21 cellular contexts compared by ENCODE assay signal in the genomic region with DNA sequence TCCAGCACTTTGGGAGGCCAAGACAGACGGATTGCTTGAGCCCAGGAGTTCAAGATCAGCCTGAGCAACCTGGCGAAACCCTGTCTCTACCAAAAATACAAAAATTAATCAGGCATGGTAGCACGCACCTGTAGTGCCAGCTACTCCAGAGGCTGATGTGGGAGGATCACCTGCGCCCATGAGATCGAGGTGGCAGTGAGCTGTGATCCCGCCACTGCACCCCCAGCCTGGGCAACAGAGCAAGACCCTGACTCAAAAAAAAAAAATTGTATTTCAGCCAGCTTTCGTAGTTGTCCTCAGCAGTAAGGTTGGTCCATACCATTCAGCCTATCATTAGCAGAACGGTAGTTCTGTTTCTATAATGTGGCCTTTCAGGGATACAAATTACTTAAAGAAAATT.
DNase-seq lines count a peak whose midpoint lies in the region; ATAC-seq, FAIRE-seq and TF ChIP-seq lines count a peak whose summit lies in the region.
"Had no signal": no experiment of that assay in that cellular context is flagged by ENCODE, and none has a peak within 500 bp of the region (broad histone marks: within the 10 kb centered on the region; RNA-seq: fewer than 3 reads in every experiment).

No MANE protein-coding gene starts in this region.

- no peak overlapping the region for H3K9ac ChIP-seq in K562 (ENCODE audit: insufficient read depth in 1 of 2, low read depth in 2 of 2, low read length in 2 of 2)

- DNase-seq in A549 (ENCODE audit: low read depth in 1 of 2, low spot score in 1 of 2): no peak
- no peak for DNase-seq in GM23338 (ENCODE audit: low spot score)
- peak; percentile 28 for DNase-seq in RWPE2 (ENCODE audit: low spot score)
- no peak for DNase-seq in K562 (ENCODE audit: extremely low read depth in 1 of 4, low spot score in 3 of 4)
- no peak for DNase-seq in activated naive CD4-positive, alpha-beta T cell treated with anti-CD3 and anti-CD28 coated beads, Interleukin-2, amount 50 U/mL, for 16 hours
- no peak for DNase-seq in OCI-LY7 (ENCODE audit: low spot score)
- DNase-seq in C1 segment of cervical spinal cord (lab: John Stamatoyannopoulos, UW): no peak
- DNase-seq: AML-193; Calu3; CD4-positive, alpha-beta memory T cell; DMS 273 treated with DMSO at 0.1 percent for 48 hours; DMS53; DND-41; EL; H9 had no signal

- TF ChIP-seq RAD21 in A549 (conservative IDR thresholded peaks at IDR 0.05 in 1 of 2, IDR thresholded peaks at IDR 0.05 in 1 of 2) (no peak), K562 (CRISPR knock-in tag; conservative IDR thresholded peaks at IDR 0.05 in 1 of 2, IDR thresholded peaks at IDR 0.05 in 1 of 2) (no peak)

- no peaks in the 10 kb centered on the region for H3K4me1 ChIP-seq in A549
- no peaks in the 10 kb centered on the region for H3K4me1 ChIP-seq in GM23338 (ENCODE audit: insufficient read depth)
- H3K4me1 ChIP-seq in RWPE2 (ENCODE audit: insufficient read depth, poor library complexity, severe bottlenecking): no peaks in the 10 kb centered on the region
- no peaks in the 10 kb centered on the region; a peak in 2 of 5 replicates for H3K4me1 ChIP-seq in K562 (replicated peaks in 1 of 2; ENCODE audit: control insufficient read depth in 2 of 2, insufficient read depth in 2 of 2, low read length in 2 of 2)
- peaks cover 9% of the 10 kb centered on the region for H3K4me1 ChIP-seq in OCI-LY7 (ENCODE audit: insufficient read depth, low read length, poor library complexity, severe bottlenecking)

- intact Hi-C loops in K562 (cut with micrococcal nuclease) (no loop called here), OCI-LY7 (cut with micrococcal nuclease; ENCODE audit: unreplicated experiment) (no loop called here)

- H3K4me1 Mint-ChIP-seq in GM23338: no peaks in the 10 kb centered on the region
- H3K4me1 Mint-ChIP-seq: H9 had no signal

- ATAC-seq in A549 (no peak), GM23338 (no peak), RWPE2 (ENCODE audit: low read depth) (no peak), K562 (no peak), GM18861 (IDR thresholded peaks at IDR 0.05; ENCODE audit: unreplicated experiment) (no peak)

- FAIRE-seq in A549 (lab: Jason Lieb, UNC): peak; percentile 13
- FAIRE-seq in K562 (lab: Jason Lieb, UNC): no peak
- FAIRE-seq: A204.1, GM12891, GM18507, H1 had no signal

- no peak for TF ChIP-seq POLR2A in A549 (IDR thresholded peaks at IDR 0.05; ENCODE audit: low read length)
- TF ChIP-seq POLR2A in K562 (conservative IDR thresholded peaks at IDR 0.05): no peak

- no peak overlapping the region for H3K27ac Mint-ChIP-seq in GM23338
- H3K27ac Mint-ChIP-seq: H9 had no signal

- no peak overlapping the region for H3K4me3 Mint-ChIP-seq in GM23338
- H3K4me3 Mint-ChIP-seq: CD14-positive monocyte; CD4-positive, alpha-beta memory T cell; H9 had no signal

- 91% methylated on average over 8 of the region's 8 CpGs for WGBS in A549 (ENCODE audit: missing lambda C conversion rate)
- WGBS in K562 (ENCODE audit: insufficient coverage, low coverage, missing lambda C conversion rate): 93% methylated on average over 7 of the region's 8 CpGs

- H3K27me3 ChIP-seq in GM23338 (ENCODE audit: insufficient read depth) (no peaks in the 10 kb centered on the region), RWPE2 (ENCODE audit: insufficient read depth, poor library complexity, severe bottlenecking) (no peaks in the 10 kb centered on the region), K562 (ENCODE audit: control insufficient read depth in 2 of 2, insufficient read depth in 2 of 2, low read length in 2 of 2) (no peaks in the 10 kb centered on the region)

- no peaks in the 10 kb centered on the region for H3K27me3 Mint-ChIP-seq in GM23338 (ENCODE audit: insufficient read depth, low read depth, poor library complexity)
- H3K27me3 Mint-ChIP-seq: CD4-positive, alpha-beta memory T cell had no signal

- CTCF ChIA-PET in A549 (lab: Yijun Ruan, JAX) (no interaction called here), K562 (lab: Yijun Ruan, JAX; ENCODE audit: low intra/inter-chr PET ratio) (no interaction called here), OCI-LY7 (lab: Charles Lee; ENCODE audit: unreplicated experiment) (interaction anchor here (0.6 kb wide), 1 partner anchor 84 kb away, joined by 4 read pairs; a partner anchor contains a TSS)

- TF ChIP-seq EP300 in A549 (IDR thresholded peaks at IDR 0.05) (no peak), K562 (IDR thresholded peaks at IDR 0.05; ENCODE audit: low read length) (no peak)

- H3F3A ChIP-seq in GM23338 (replicated peaks; ENCODE audit: low read depth): no peaks in the 10 kb centered on the region

- POLR2A ChIA-PET in A549 (lab: Yijun Ruan, JAX) (no interaction called here), K562 (lab: Yijun Ruan, JAX) (interaction anchor here (0.7 to 1.5 kb wide), 2 partner anchors 12 to 38 kb away, joined by 3 read pairs; no protein-coding TSS in a partner anchor), OCI-LY7 (lab: Charles Lee) (interaction anchor here (0.8 to 1.6 kb wide), 4 partner anchors 12 to 85 kb away, joined by 3 to 5 read pairs (median 4); a partner anchor contains a TSS)

- TF ChIP-seq CTCF in A549 (IDR thresholded peaks at IDR 0.05): no peak
- TF ChIP-seq CTCF in GM23338 (conservative IDR thresholded peaks at IDR 0.05; ENCODE audit: low read depth in 2 of 2): no peak
- TF ChIP-seq CTCF in RWPE2 (IDR thresholded peaks at IDR 0.05; ENCODE audit: poor library complexity, severe bottlenecking): no peak
- TF ChIP-seq CTCF in K562 (IDR thresholded peaks at IDR 0.05 in 2 of 3, conservative IDR thresholded peaks at IDR 0.05 in 1 of 3; ENCODE audit: insufficient read depth in 2 of 3, low read depth in 1 of 3, low read length in 3 of 3): no peak
- TF ChIP-seq CTCF in OCI-LY7 (conservative IDR thresholded peaks at IDR 0.05; ENCODE audit: low read length): no peak

- H3K27ac ChIP-seq in A549 (no peak overlapping the region), GM23338 (ENCODE audit: low read depth) (0 out of 2 replicates have a peak overlapping the region, but pooled peaks have one; percentile 34), RWPE2 (ENCODE audit: poor library complexity, severe bottlenecking) (no peak overlapping the region), K562 (ENCODE audit: extremely low read depth, low read depth, low read length) (no peak overlapping the region), OCI-LY7 (ENCODE audit: low read depth, low read length, poor library complexity, severe bottlenecking) (no peak overlapping the region)

- in situ Hi-C loops in K562 (cut with MboI): no loop called here

- no peaks in the 10 kb centered on the region; the same call in 2 of the 3 replicates for H3K9me3 Mint-ChIP-seq in GM23338
- H3K9me3 Mint-ChIP-seq: CD14-positive monocyte, H9 had no signal

- H2AFZ ChIP-seq in GM23338 (no peak overlapping the region), K562 (ENCODE audit: low read depth, low read length) (no peak overlapping the region), OCI-LY7 (ENCODE audit: low read length) (no peak overlapping the region)

- H3K9me3 ChIP-seq in A549 (no peaks in the 10 kb centered on the region), RWPE2 (ENCODE audit: severe bottlenecking) (no peaks in the 10 kb centered on the region), K562 (replicated peaks; ENCODE audit: control insufficient read depth, insufficient read depth, low read depth, low read length) (no peaks in the 10 kb centered on the region), OCI-LY7 (ENCODE audit: low read length) (no peaks in the 10 kb centered on the region)

- no TSS peak for BruUV-seq in K562 (replicated peaks; lab: Mats Ljungman, UMichigan)
- BruUV-seq in OCI-LY7 (replicated peaks; lab: Mats Ljungman, UMichigan): no TSS peak

- H3K36me3 Mint-ChIP-seq in GM23338 (ENCODE audit: low read depth): peaks cover 21% of the 10 kb centered on the region; the same call in 2 of the 3 replicates

- no peaks in the 10 kb centered on the region for H3K9me1 ChIP-seq in K562 (ENCODE audit: control insufficient read depth, insufficient read depth, low read length)

- H3K79me2 ChIP-seq in GM23338 (replicated peaks; ENCODE audit: insufficient read depth) (no peaks in the 10 kb centered on the region), K562 (ENCODE audit: control insufficient read depth, insufficient read depth, low read length) (no peaks in the 10 kb centered on the region), OCI-LY7 (ENCODE audit: insufficient read depth, low read depth, low read length) (no peaks in the 10 kb centered on the region)

- H3K4me2 ChIP-seq in A549: no peak overlapping the region
- H3K4me2 ChIP-seq in GM23338: no peak overlapping the region
- no peak overlapping the region for H3K4me2 ChIP-seq in K562 (ENCODE audit: insufficient read depth, low read length)
- no peak overlapping the region for H3K4me2 ChIP-seq in OCI-LY7 (ENCODE audit: low read length)

- no peak overlapping the region for H3K4me3 ChIP-seq in A549
- H3K4me3 ChIP-seq in GM23338: no peak overlapping the region
- no peak overlapping the region for H3K4me3 ChIP-seq in RWPE2 (ENCODE audit: severe bottlenecking)
- no peak overlapping the region for H3K4me3 ChIP-seq in K562
- H3K4me3 ChIP-seq in OCI-LY7 (ENCODE audit: low read depth, low read length, poor library complexity, severe bottlenecking): no peak overlapping the region

- H3K9me2 ChIP-seq in GM23338 (ENCODE audit: insufficient read depth) (no peaks in the 10 kb centered on the region), OCI-LY7 (ENCODE audit: insufficient read depth, low read length) (no peaks in the 10 kb centered on the region)

- no peaks in the 10 kb centered on the region for H4K20me1 ChIP-seq in GM23338 (replicated peaks; ENCODE audit: insufficient read depth)
- H4K20me1 ChIP-seq in K562 (replicated peaks; ENCODE audit: control insufficient read depth, insufficient read depth, low read length): no peaks in the 10 kb centered on the region
- no peaks in the 10 kb centered on the region for H4K20me1 ChIP-seq in OCI-LY7 (ENCODE audit: insufficient read depth, low read length)

- peaks cover 11% of the 10 kb centered on the region for H3K36me3 ChIP-seq in GM23338 (ENCODE audit: insufficient read depth)
- peaks cover 33% of the 10 kb centered on the region for H3K36me3 ChIP-seq in RWPE2 (ENCODE audit: low read depth)
- H3K36me3 ChIP-seq in K562 (ENCODE audit: control insufficient read depth, insufficient read depth, low read length): peaks cover 68% of the 10 kb centered on the region
- peaks cover 73% of the 10 kb centered on the region for H3K36me3 ChIP-seq in OCI-LY7 (ENCODE audit: insufficient read depth, low read length)

TF ChIP-seq in A549, 52 proteins besides CTCF, POLR2A, EP300 and RAD21 (continues in another document):
- TF ChIP-seq TP53 (CRISPR knock-in tag; IDR thresholded peaks at IDR 0.05): no peak
- no peak for TF ChIP-seq HEYL (CRISPR knock-in tag; IDR thresholded peaks at IDR 0.05)
- no peak for TF ChIP-seq HOXB5 (CRISPR knock-in tag; IDR thresholded peaks at IDR 0.05)

TF ChIP-seq in GM23338, 12 proteins besides CTCF, POLR2A, EP300 and RAD21 (continues in another document):
- TF ChIP-seq JUNB (IDR thresholded peaks at IDR 0.05; ENCODE audit: unreplicated experiment) (no peak), CREB1 (CRISPR knock-in tag; IDR thresholded peaks at IDR 0.05; ENCODE audit: low read depth) (no peak), NANOG (IDR thresholded peaks at IDR 0.05; ENCODE audit: borderline replicate concordance) (no peak)

TF ChIP-seq in K562, 482 proteins besides CTCF, POLR2A, EP300 and RAD21:
- TF ChIP-seq YBX1 (IDR thresholded peaks at IDR 0.05) (no peak), ZNF121 (CRISPR knock-in tag; conservative IDR thresholded peaks at IDR 0.05) (peak; percentile 59)
